Comparison of ENCODE assay signal across 9 cellular contexts in the genomic region with DNA sequence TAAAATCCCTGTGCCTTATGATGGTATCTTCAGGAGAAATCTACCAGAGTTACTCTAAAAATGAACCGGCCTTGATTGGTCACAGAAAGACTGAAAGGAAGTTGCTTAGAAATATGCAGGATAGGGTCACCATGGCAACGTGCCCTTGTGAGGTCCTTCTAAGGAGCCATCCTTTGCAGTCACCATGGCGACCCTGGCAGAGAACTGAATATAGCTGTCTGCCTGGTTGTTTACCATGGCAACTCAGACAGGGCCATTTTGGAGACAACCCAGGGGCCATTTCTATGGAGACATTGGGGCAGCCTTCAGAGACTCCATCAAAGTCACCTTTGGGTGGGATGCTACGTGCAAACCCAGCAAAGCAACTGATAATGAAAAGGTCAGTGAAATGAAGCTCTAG. TPM values are rescaled to one million over a fixed set of nuclear protein-coding genes. Genes with fewer than 3 reads are reported as not detected.
DNase-seq lines count a peak whose midpoint lies in the region; ATAC-seq and TF ChIP-seq lines count a peak whose summit lies in the region.
"Had no signal": no experiment of that assay in that cellular context is flagged by ENCODE, and none has a peak within 500 bp of the region (broad histone marks: within the 10 kb centered on the region; RNA-seq: fewer than 3 reads in every experiment).

No MANE protein-coding gene starts in this region.

- no peak overlapping the region for H3K4me3 Mint-ChIP-seq in WTC11
- H3K4me3 Mint-ChIP-seq: T-helper 1 cell treated with Interleukin-12 subunit alpha and Interleukin-12 subunit beta and Interleukin-4 antibody, amounts not matched to agents 30 μg/mL and 1 μg/mL, for 36 hours had no signal

- no peaks in the 10 kb centered on the region for H3K9me3 Mint-ChIP-seq in WTC11
- H3K9me3 Mint-ChIP-seq: T-helper 1 cell treated with Interleukin-12 subunit alpha and Interleukin-12 subunit beta and Interleukin-4 antibody, amounts not matched to agents 30 μg/mL and 1 μg/mL, for 36 hours had no signal

- POLR2A ChIA-PET in WTC11 (lab: Charles Lee) = no interaction called here

- no peaks in the 10 kb centered on the region for H3K36me3 Mint-ChIP-seq in WTC11

- WGBS in lower leg skin, 2 donors = 86 to 93% methylated on average over 4 of the region's 4 CpGs

- ATAC-seq in WTC11 = peak; percentile 64
- ATAC-seq in HG03439 (IDR thresholded peaks at IDR 0.05; ENCODE audit: unreplicated experiment) = no peak

- TF ChIP-seq CTCF in WTC11 (IDR thresholded peaks at IDR 0.05) (no peak), lower leg skin (IDR thresholded peaks at IDR 0.05) (no peak)

- no peaks in the 10 kb centered on the region for H3K27me3 Mint-ChIP-seq in WTC11 (ENCODE audit: low read depth)

- no peak overlapping the region for H3K4me3 ChIP-seq in Jurkat, Clone E6-1 (ENCODE audit: low read length)
- H3K4me3 ChIP-seq in lower leg skin (ENCODE audit: low read depth, poor library complexity, severe bottlenecking) = no peak overlapping the region
- H3K4me3 ChIP-seq: thoracic aorta had no signal

- CTCF ChIA-PET in WTC11 (lab: Charles Lee) = no interaction called here

- TF ChIP-seq POLR2A in lower leg skin (IDR thresholded peaks at IDR 0.05) = no peak

- DNase-seq in Jurkat, Clone E6-1 (ENCODE audit: low read depth, low spot score) = peak; percentile 6
- DNase-seq in WTC11 (ENCODE audit: low spot score) (peak; percentile 49), globus pallidus (ENCODE audit: low spot score) (peak; percentile 52), posterior cingulate gyrus (peak; percentile 17 to 91 (median 64)), HUDEP-2 (lab: John Stamatoyannopoulos, UW; ENCODE audit: unreplicated experiment in 76 of 76) (no peak), lower leg skin (ENCODE audit: low spot score in 2 of 2) (no peak)

- intact Hi-C loops in posterior cingulate gyrus (cut with DNase I) (no loop called here), lower leg skin (cut with DNase I; ENCODE audit: low total_unique reads) (no loop called here)

- no peak overlapping the region for H3K27ac Mint-ChIP-seq in WTC11
- H3K27ac Mint-ChIP-seq: T-helper 1 cell treated with Interleukin-12 subunit alpha and Interleukin-12 subunit beta and Interleukin-4 antibody, amounts not matched to agents 30 μg/mL and 1 μg/mL, for 36 hours had no signal

- no peaks in the 10 kb centered on the region for H3K4me1 Mint-ChIP-seq in WTC11

TF ChIP-seq in WTC11, 78 proteins besides CTCF, POLR2A, EP300 and RAD21:
- TF ChIP-seq EMX1 (CRISPR knock-in tag; IDR thresholded peaks at IDR 0.05) = no peak
- no peak for TF ChIP-seq NR1H2 (CRISPR knock-in tag; IDR thresholded peaks at IDR 0.05)
- TF ChIP-seq, protein P1, sequence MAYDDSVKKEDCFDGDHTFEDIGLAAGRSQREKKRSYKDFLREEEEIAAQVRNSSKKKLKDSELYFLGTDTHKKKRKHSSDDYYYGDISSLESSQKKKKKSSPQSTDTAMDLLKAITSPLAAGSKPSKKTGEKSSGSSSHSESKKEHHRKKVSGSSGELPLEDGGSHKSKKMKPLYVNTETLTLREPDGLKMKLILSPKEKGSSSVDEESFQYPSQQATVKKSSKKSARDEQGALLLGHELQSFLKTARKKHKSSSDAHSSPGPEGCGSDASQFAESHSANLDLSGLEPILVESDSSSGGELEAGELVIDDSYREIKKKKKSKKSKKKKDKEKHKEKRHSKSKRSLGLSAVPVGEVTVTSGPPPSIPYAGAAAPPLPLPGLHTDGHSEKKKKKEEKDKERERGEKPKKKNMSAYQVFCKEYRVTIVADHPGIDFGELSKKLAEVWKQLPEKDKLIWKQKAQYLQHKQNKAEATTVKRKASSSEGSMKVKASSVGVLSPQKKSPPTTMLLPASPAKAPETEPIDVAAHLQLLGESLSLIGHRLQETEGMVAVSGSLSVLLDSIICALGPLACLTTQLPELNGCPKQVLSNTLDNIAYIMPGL (CRISPR knock-in tag; IDR thresholded peaks at IDR 0.05) = no peak
- no peak for TF ChIP-seq ATF1 (CRISPR knock-in tag; IDR thresholded peaks at IDR 0.05)
- no peak for TF ChIP-seq MXD4 (CRISPR knock-in tag; IDR thresholded peaks at IDR 0.05; ENCODE audit: borderline replicate concordance)
- TF ChIP-seq, protein P2, sequence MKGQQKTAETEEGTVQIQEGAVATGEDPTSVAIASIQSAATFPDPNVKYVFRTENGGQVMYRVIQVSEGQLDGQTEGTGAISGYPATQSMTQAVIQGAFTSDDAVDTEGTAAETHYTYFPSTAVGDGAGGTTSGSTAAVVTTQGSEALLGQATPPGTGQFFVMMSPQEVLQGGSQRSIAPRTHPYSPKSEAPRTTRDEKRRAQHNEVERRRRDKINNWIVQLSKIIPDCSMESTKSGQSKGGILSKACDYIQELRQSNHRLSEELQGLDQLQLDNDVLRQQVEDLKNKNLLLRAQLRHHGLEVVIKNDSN (CRISPR knock-in tag; IDR thresholded peaks at IDR 0.05) = no peak
- no peak for TF ChIP-seq FOXK1 (CRISPR knock-in tag; IDR thresholded peaks at IDR 0.05)
- TF ChIP-seq ZNF416 (CRISPR knock-in tag; IDR thresholded peaks at IDR 0.05) = no peak
- no peak for TF ChIP-seq SOX15 (CRISPR knock-in tag; IDR thresholded peaks at IDR 0.05)
- no peak for TF ChIP-seq SMAD4 (CRISPR knock-in tag; IDR thresholded peaks at IDR 0.05)
- no peak for TF ChIP-seq ELF4 (CRISPR knock-in tag; IDR thresholded peaks at IDR 0.05; ENCODE audit: low read depth)
- no peak for TF ChIP-seq TEAD1 (CRISPR knock-in tag; IDR thresholded peaks at IDR 0.05)
- TF ChIP-seq ETV6 (CRISPR knock-in tag; IDR thresholded peaks at IDR 0.05) = no peak
- no peak for TF ChIP-seq FOXJ3 (CRISPR knock-in tag; IDR thresholded peaks at IDR 0.05; ENCODE audit: borderline replicate concordance)

RNA-seq across cellular contexts. Expression of a gene that starts 43.0 kb away (rescaled TPM):
- 2.1 TPM for polyA plus RNA-seq in Jurkat, Clone E6-1 (2012; ENCODE audit: insufficient read depth, insufficient read length)
- total RNA-seq in WTC11 (2021) (12.9 to 15.7 TPM (median 14.8 TPM) in 3 replicates), lower leg skin (10 to 100 TPM in 3 of 4 donors, 1 to 10 TPM in 1; 6.4 to 20.4 (median 13.5) TPM)

Comparison
In these comparisons a context has a peak if more than half of its experiments do, and no peak if none do; other contexts are left out.
1. DNase-seq: peak in Jurkat, Clone E6-1 (single experiment), WTC11 (single experiment), globus pallidus (single experiment) and posterior cingulate gyrus (10 of 10); none in HUDEP-2 (0 of 76) and lower leg skin (0 of 2).